ENCODE assay signal across 8 cellular contexts in the genomic region with DNA sequence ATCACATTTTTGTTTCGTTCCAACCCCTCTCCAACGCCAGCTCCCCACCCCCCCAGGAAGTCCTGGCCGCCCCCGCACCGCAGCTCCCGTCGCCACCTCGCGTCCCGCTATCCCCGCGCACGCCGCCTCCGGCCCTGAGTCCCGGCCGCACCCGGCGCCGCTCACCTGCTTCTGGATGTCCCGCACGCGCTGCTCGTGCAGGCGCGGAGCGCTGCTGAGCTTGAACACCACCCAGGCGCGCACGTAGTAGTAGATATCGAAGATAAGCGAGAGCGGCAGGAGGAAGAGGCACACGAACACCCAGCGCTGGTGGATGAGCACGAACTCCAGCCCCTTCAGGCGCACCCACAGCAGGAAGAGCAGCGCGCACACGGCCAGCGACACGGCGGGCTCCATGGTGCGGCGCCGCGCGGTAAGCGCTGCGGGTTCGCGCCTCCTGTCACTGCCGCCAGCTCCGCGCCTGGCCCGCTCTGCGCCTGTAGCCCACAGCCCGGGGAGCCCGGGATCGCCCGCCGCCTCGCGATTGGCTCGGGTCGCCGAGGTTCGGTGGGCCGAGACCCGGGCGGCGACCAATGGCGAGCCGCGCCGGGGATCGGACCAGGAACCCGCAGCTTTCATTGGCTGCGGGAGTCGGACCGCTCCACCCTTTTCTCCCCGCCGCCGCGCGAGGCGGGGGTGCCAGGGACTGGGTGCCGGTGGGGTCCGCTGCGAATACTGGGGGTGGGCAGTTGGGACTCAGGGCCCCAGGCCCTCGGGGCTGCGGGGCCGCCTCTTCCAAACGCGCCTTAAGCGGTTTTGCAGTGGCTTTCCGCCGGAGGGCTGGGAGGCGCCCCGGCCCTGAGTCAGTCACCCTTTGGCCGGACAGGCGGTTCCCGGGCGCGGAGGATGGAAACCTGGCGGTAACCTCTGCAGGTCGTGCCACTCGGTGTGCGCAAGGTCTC. TPM values are rescaled to one million over a fixed set of nuclear protein-coding genes. Genes with fewer than 3 reads are reported as not detected.
A peak's percentile ranks its signal among the peaks of the same experiment; 100 is the strongest.
DNase-seq lines count a peak whose midpoint lies in the region; ATAC-seq and TF ChIP-seq lines count a peak whose summit lies in the region.

Gene DHCR24 (minus strand): TSS at position 472 of the 941 bp plus-strand sequence. CDS start 76 bp downstream, at position 396.

- H3K27ac ChIP-seq in GM23338 (ENCODE audit: low read depth) (peak within 1 kb of the TSS; percentile 94), suprapubic skin (peak within 1 kb of the TSS; percentile 82)

- H3K4me1 ChIP-seq in ES-I3 (ENCODE audit: insufficient read depth, low read length), result peaks cover 33% of the 10 kb centered on the region
- H3K4me1 ChIP-seq in GM23338 (ENCODE audit: insufficient read depth), result peaks cover 41% of the 10 kb centered on the region
- H3K4me1 ChIP-seq in suprapubic skin, result peaks cover 52% of the 10 kb centered on the region

- CTCF ChIA-PET in activated naive CD4-positive, alpha-beta T cell treated with anti-CD3 and anti-CD28 coated beads, Interleukin-2, amount 10 ng/mL, durations not matched to agents 7 days and 5 days (lab: Charles Lee), result interaction anchor here (1.3 to 1.7 kb wide), 2 partner anchors 58 to 86 kb away, joined by 3 to 9 read pairs; partner anchors contain the start of gene TTC22

- H3K79me2 ChIP-seq in GM23338 (replicated peaks; ENCODE audit: insufficient read depth), result peaks cover 50% of the 10 kb centered on the region

- H3K27me3 Mint-ChIP-seq in GM23338 (ENCODE audit: insufficient read depth, low read depth, poor library complexity), result peaks cover 11% of the 10 kb centered on the region
- peaks cover 40% of the 10 kb centered on the region for H3K27me3 Mint-ChIP-seq in activated naive CD4-positive, alpha-beta T cell treated with anti-CD3 and anti-CD28 coated beads, Interleukin-2, amount 10 ng/mL, durations not matched to agents 7 days and 5 days

- H3K27me3 ChIP-seq in GM23338 (ENCODE audit: insufficient read depth), result no peaks in the 10 kb centered on the region
- H3K27me3 ChIP-seq in suprapubic skin, result no peaks in the 10 kb centered on the region

- no peaks in the 10 kb centered on the region for H3K9me3 Mint-ChIP-seq in GM23338
- H3K9me3 Mint-ChIP-seq in activated naive CD4-positive, alpha-beta T cell treated with anti-CD3 and anti-CD28 coated beads, Interleukin-2, amount 10 ng/mL, durations not matched to agents 7 days and 5 days, result no peaks in the 10 kb centered on the region

- peak within 1 kb of the TSS; percentile 99 for H3K4me3 Mint-ChIP-seq in GM23338
- peak within 1 kb of the TSS; percentile 97 for H3K4me3 Mint-ChIP-seq in activated naive CD4-positive, alpha-beta T cell treated with anti-CD3 and anti-CD28 coated beads, Interleukin-2, amount 10 ng/mL, durations not matched to agents 7 days and 5 days

- peak; percentile 92 for ATAC-seq in GM23338

- no peak for TF ChIP-seq POLR2A in suprapubic skin (IDR thresholded peaks at IDR 0.05)

- H3K9me3 ChIP-seq in ES-I3 (ENCODE audit: control insufficient read depth, insufficient read depth, low read length) (no peaks in the 10 kb centered on the region), suprapubic skin (no peaks in the 10 kb centered on the region)

- H3K4me3 ChIP-seq in GM23338 (peak within 1 kb of the TSS; percentile 97), suprapubic skin (peak within 1 kb of the TSS; percentile 56)

- TF ChIP-seq CTCF in GM23338 (conservative IDR thresholded peaks at IDR 0.05; ENCODE audit: low read depth in 2 of 2) (no peak), suprapubic skin (IDR thresholded peaks at IDR 0.05) (no peak)

- H4K20me1 ChIP-seq in GM23338 (replicated peaks; ENCODE audit: insufficient read depth), result peaks cover 44% of the 10 kb centered on the region

- in situ Hi-C loops in SK-MEL-5 (cut with HindIII; ENCODE audit: low pct_unique_long_range_greater_than_20kb, low sequenced_read_pairs), result no loop called here

- no peaks in the 10 kb centered on the region for H3K9me2 ChIP-seq in GM23338 (ENCODE audit: insufficient read depth)

- H3K36me3 Mint-ChIP-seq in GM23338 (ENCODE audit: low read depth), result peaks cover 45% of the 10 kb centered on the region
- peaks cover 36% of the 10 kb centered on the region for H3K36me3 Mint-ChIP-seq in activated naive CD4-positive, alpha-beta T cell treated with anti-CD3 and anti-CD28 coated beads, Interleukin-2, amount 10 ng/mL, durations not matched to agents 7 days and 5 days

- peaks cover 8% of the 10 kb centered on the region for H3K36me3 ChIP-seq in ES-I3 (ENCODE audit: insufficient read depth, low read length)
- peaks cover 32% of the 10 kb centered on the region for H3K36me3 ChIP-seq in GM23338 (ENCODE audit: insufficient read depth)
- H3K36me3 ChIP-seq in suprapubic skin, result no peaks in the 10 kb centered on the region

- peak within 1 kb of the TSS; percentile 71 for H3K9ac ChIP-seq in ES-I3 (ENCODE audit: low read depth, low read length)

- WGBS in suprapubic skin, result under 1% methylated on average over 34 of the region's 109 CpGs

- peak within 1 kb of the TSS; percentile 57; the same call in 1 of the 2 replicates for H2AFZ ChIP-seq in GM23338

- peak within 1 kb of the TSS; percentile 93 for H3K27ac Mint-ChIP-seq in GM23338
- H3K27ac Mint-ChIP-seq in activated naive CD4-positive, alpha-beta T cell treated with anti-CD3 and anti-CD28 coated beads, Interleukin-2, amount 10 ng/mL, durations not matched to agents 7 days and 5 days, result peak within 1 kb of the TSS; percentile 86

- H3K4me1 Mint-ChIP-seq in GM23338, result peaks cover 44% of the 10 kb centered on the region
- peaks cover 50% of the 10 kb centered on the region for H3K4me1 Mint-ChIP-seq in activated naive CD4-positive, alpha-beta T cell treated with anti-CD3 and anti-CD28 coated beads, Interleukin-2, amount 10 ng/mL, durations not matched to agents 7 days and 5 days

- H3K4me2 ChIP-seq in GM23338, result peak within 1 kb of the TSS; percentile 98

- peak; percentile 89 for DNase-seq in GM23338 (ENCODE audit: low spot score)
- peak; percentile 82 to 84 for DNase-seq in Kasumi-1 (lab: John Stamatoyannopoulos, UW)
- peak; percentile 72 for DNase-seq in SK-MEL-5 (ENCODE audit: low read depth, low spot score)
- peak; percentile 88 for DNase-seq in activated naive CD4-positive, alpha-beta T cell treated with anti-CD3 and anti-CD28 coated beads, Interleukin-2, amount 10 ng/mL, durations not matched to agents 7 days and 5 days
- peak; percentile 98 for DNase-seq in germinal center (ENCODE audit: low spot score)
- DNase-seq in nucleus accumbens (lab: John Stamatoyannopoulos, UW), result peak; percentile 37 to 95 (median 84)
- peak; percentile 84 to 87 for DNase-seq in suprapubic skin (ENCODE audit: low spot score in 2 of 2)

- no peak for TF ChIP-seq EP300 in suprapubic skin (IDR thresholded peaks at IDR 0.05)

- H3F3A ChIP-seq in GM23338 (replicated peaks; ENCODE audit: low read depth), result no peaks in the 10 kb centered on the region; the same call in 1 of the 2 replicates

TF ChIP-seq in GM23338, 12 proteins besides CTCF, POLR2A, EP300 and RAD21:
- TF ChIP-seq EZH2phosphoT487 (IDR thresholded peaks at IDR 0.05; ENCODE audit: unreplicated experiment) (no peak), POLR2AphosphoS5 (IDR thresholded peaks at IDR 0.05; ENCODE audit: low read depth) (peak; percentile 98), CREB1 (CRISPR knock-in tag; IDR thresholded peaks at IDR 0.05; ENCODE audit: low read depth) (0 out of 2 replicates have a peak, but pooled peaks have one; percentile 16)

RNA-seq across cellular contexts. Expression of gene DHCR24, which starts in this region (rescaled TPM):
- total RNA-seq in GM23338 (2014; rRNA removed; shearing (Covaris generic)), result 453 and 530 TPM in 2 replicates
- 124 and 128 TPM in 2 replicates for polyA plus RNA-seq in GM23338 (2016; fragmentation: Nextera tagmentation; extraction: Ambion mirVana)
- 44.1 and 44.9 TPM in 2 replicates for total RNA-seq in SK-MEL-5 (2014; rRNA removed; shearing (Covaris generic))
- 54.0 and 62.8 TPM in 2 replicates for polyA plus RNA-seq in SK-MEL-5 (2015; cell fraction: cytosol; rRNA removed)
- polyA plus RNA-seq in SK-MEL-5 (2015; cell fraction: nucleus; rRNA removed), result 13.0 and 18.3 TPM in 2 replicates
- total RNA-seq in suprapubic skin, result 100 to 1,000 TPM; 167 to 525 (median 389) TPM

Comparison
In these comparisons a context has a peak if more than half of its experiments do, and no peak if none do; other contexts are left out.
1. Peak in every context shown above with its lines: DNase-seq, ATAC-seq, H3K4me3 ChIP-seq and H3K27ac ChIP-seq.